8 cellular contexts compared by ENCODE assay signal in genomic region chr5:148957591-148958202, GRCh38.
DNase-seq lines count a peak whose midpoint lies in the region; ATAC-seq and TF ChIP-seq lines count a peak whose summit lies in the region.

No MANE protein-coding gene starts in this region.

- H3K9ac ChIP-seq in SK-N-SH = no peak overlapping the region

- no peak overlapping the region; a peak in 1 of 4 replicates for H3K4me3 ChIP-seq in SK-N-SH (ENCODE audit: low read depth in 2 of 2, low read length in 1 of 2)

- no peak overlapping the region for H3K4me2 ChIP-seq in SK-N-SH

- H3F3A ChIP-seq in SK-N-SH (replicated peaks; ENCODE audit: insufficient read depth) = peaks cover 2% of the 10 kb centered on the region

- TF ChIP-seq CTCF in SK-N-SH (IDR thresholded peaks at IDR 0.05) = peak; percentile 90

- POLR2A ChIA-PET in SK-N-SH (lab: Yijun Ruan, JAX) = no interaction called here

- H3K27me3 ChIP-seq in SK-N-SH (ENCODE audit: insufficient read depth) = no peaks in the 10 kb centered on the region

- CTCF ChIA-PET in SK-N-SH (lab: Yijun Ruan, JAX) = interaction anchor here (0.6 to 5.4 kb wide), 35 partner anchors 9 to 538 kb away, joined by 3 to 29 read pairs (median 4); no protein-coding TSS in a partner anchor

- H3K36me3 ChIP-seq in SK-N-SH (replicated peaks in 1 of 2; ENCODE audit: control insufficient read depth in 1 of 2, insufficient read depth in 2 of 2, low read length in 1 of 2) = no peaks in the 10 kb centered on the region

- peaks cover 0 to 3% of the 10 kb centered on the region in 2 experiments; a peak in 1 of 4 replicates for H3K4me1 ChIP-seq in SK-N-SH (ENCODE audit: control insufficient read depth in 1 of 2, insufficient read depth in 2 of 2, low read depth in 1 of 2, low read length in 1 of 2)

- no peaks in the 10 kb centered on the region for H3K9me3 ChIP-seq in SK-N-SH

- H4K20me1 ChIP-seq in SK-N-SH (ENCODE audit: insufficient read depth) = no peaks in the 10 kb centered on the region

- DNase-seq in NCI-H2107 treated with DMSO at 0.1 percent for 48 hours (lab: John Stamatoyannopoulos, UW; ENCODE audit: unreplicated experiment) (peak; percentile 1), NCI-H2107 (lab: John Stamatoyannopoulos, UW) (no peak), SK-N-SH (peak; percentile 59), astrocyte of the hippocampus (ENCODE audit: low read depth, low spot score) (peak; percentile 69), left lobe of liver (ENCODE audit: low spot score) (no peak)
- peak; percentile 27 to 34 for DNase-seq in stimulated activated CD8-positive, alpha-beta memory T cell treated with anti-CD3 and anti-CD28 coated beads, Interleukin-2, amount 100 ng/mL, for 48 hours (ENCODE audit: low read depth in 2 of 2)

- peak; percentile 78 for TF ChIP-seq RAD21 in SK-N-SH (IDR thresholded peaks at IDR 0.05; ENCODE audit: low read length)

- no peak overlapping the region for H3K27ac ChIP-seq in SK-N-SH (ENCODE audit: low read depth in 2 of 2, low read length in 1 of 2)

- no peaks in the 10 kb centered on the region for H3K9me2 ChIP-seq in SK-N-SH

- 40% methylated on average over 3 of the region's 3 CpGs for WGBS in SK-N-SH (ENCODE audit: low lambda C conversion rate)

- no peak overlapping the region for H2AFZ ChIP-seq in SK-N-SH (ENCODE audit: low read depth)

- ATAC-seq in HG03103 (IDR thresholded peaks at IDR 0.05; ENCODE audit: low read depth, unreplicated experiment) (peak; percentile 56), left lobe of liver (peak; percentile 54), GM18520 (IDR thresholded peaks at IDR 0.05; ENCODE audit: unreplicated experiment) (no peak)

- no peaks in the 10 kb centered on the region for H3K79me2 ChIP-seq in SK-N-SH (ENCODE audit: insufficient read depth)

- TF ChIP-seq EP300 in SK-N-SH (IDR thresholded peaks at IDR 0.05; ENCODE audit: borderline replicate concordance in 1 of 2, low read depth in 1 of 2, low read length in 1 of 2) = no peak

TF ChIP-seq in SK-N-SH, 30 proteins besides CTCF, POLR2A, EP300 and RAD21:
- TF ChIP-seq GABPA (IDR thresholded peaks at IDR 0.05; ENCODE audit: low read depth) (no peak), SMC3 (IDR thresholded peaks at IDR 0.05; ENCODE audit: low read depth, low read length) (peak; percentile 63)
TF ChIP-seq in SK-N-SH: peak in this region for 1.

Comparison
In these comparisons a context has a peak if more than half of its experiments do, and no peak if none do; other contexts are left out.
1. DNase-seq: peak in NCI-H2107 treated with DMSO at 0.1 percent for 48 hours (single experiment), SK-N-SH (single experiment), astrocyte of the hippocampus (single experiment) and stimulated activated CD8-positive, alpha-beta memory T cell treated with anti-CD3 and anti-CD28 coated beads, Interleukin-2, amount 100 ng/mL, for 48 hours (2 of 2); none in NCI-H2107 (single experiment) and left lobe of liver (single experiment).